ENCODE assay signal across 22 cellular contexts in the genomic region with DNA sequence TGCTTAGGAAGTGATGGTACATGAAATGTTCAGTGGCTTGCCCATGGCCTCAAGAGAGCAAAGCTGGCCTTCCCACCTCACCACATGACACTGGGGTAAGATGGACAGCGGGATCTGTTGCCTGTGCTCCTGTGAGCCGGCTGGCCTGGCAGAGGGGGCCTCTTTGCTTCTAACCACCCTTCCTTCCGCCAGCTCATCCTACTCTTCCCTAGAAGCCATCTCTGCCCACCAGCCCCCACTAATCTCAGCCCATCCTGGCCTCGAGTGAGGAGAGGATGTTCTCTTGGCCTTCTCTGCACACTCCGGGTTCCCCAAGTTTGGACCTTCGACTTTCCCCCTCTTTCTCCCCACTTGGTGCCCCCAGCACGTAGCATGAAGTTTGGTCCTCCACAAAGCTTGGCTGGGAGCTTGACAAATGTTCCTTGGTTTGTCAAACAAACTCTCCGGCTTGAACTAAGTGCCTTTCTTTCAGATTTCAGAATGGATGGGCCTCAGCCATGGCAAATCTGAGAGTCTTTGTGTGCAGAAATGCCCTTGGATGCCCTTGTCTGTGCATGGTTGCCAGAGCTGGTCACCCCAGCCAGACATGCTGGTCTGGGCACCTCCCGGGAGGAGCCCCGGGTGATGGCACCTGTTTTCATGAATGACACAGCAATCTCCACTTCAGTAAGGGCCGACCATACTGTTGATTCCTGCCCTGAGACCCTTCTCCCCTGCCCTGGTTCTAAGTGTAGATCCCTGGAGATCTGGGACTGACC.
"Had no signal": no experiment of that assay in that cellular context is flagged by ENCODE, and none has a peak within 500 bp of the region (broad histone marks: within the 10 kb centered on the region; RNA-seq: fewer than 3 reads in every experiment).

No MANE protein-coding gene starts in this region.

- H3K36me3 ChIP-seq: adrenal gland, Peyer's patch had no signal

- ATAC-seq: activated T-cell treated with anti-CD3 and anti-CD28 coated beads, Interleukin-2, amount 50 U/mL, for 72 hours; K562; T-cell had no signal

- H3K9me3 ChIP-seq: adrenal gland, Peyer's patch had no signal

- DNase-seq: activated CD4-positive, alpha-beta memory T cell treated with anti-CD3 and anti-CD28 coated beads for 36 hours; activated CD4-positive, alpha-beta T cell treated with anti-CD3 and anti-CD28 coated beads, Interleukin-2, amount 10 ng/mL, durations not matched to agents 7 days and 5 days; activated CD4-positive, CD25-positive, alpha-beta regulatory T cell; activated CD8-positive, alpha-beta memory T cell treated with anti-CD3 and anti-CD28 coated beads for 24 hours; activated naive CD4-positive, alpha-beta T cell treated with anti-CD3 and anti-CD28 coated beads, Interleukin-2, amount 50 U/mL, for 16 hours; activated naive CD8-positive, alpha-beta T cell treated with anti-CD3 and anti-CD28 coated beads, Interleukin-2, amount 10 ng/mL, durations not matched to agents 7 days and 5 days; activated T-cell treated with anti-CD3 and anti-CD28 coated beads, Interleukin-2, amount 50 U/mL, for 72 hours; adrenal gland; Karpas-422; MM.1S; NCI-H1105; NCI-H1436; NCI-H1694 treated with DMSO at 0.1 percent for 48 hours; NCI-H2081; NCI-H510A treated with DMSO at 0.1 percent for 48 hours; T-cell; T-helper 2 cell; T1000 had no signal

- H3K4me1 ChIP-seq: Peyer's patch had no signal

- H3K27me3 ChIP-seq: adrenal gland, Peyer's patch had no signal

- H3K27ac ChIP-seq: adrenal gland, Peyer's patch, RWPE1, SK-N-MC had no signal

- H3K4me3 ChIP-seq: adrenal gland, K562, Peyer's patch, SK-N-MC had no signal
